20 cellular contexts compared by ENCODE assay signal in genomic region chr17:49054342-49055092, GRCh38. TPM values are rescaled to one million over a fixed set of nuclear protein-coding genes. Genes with fewer than 3 reads are reported as not detected.
"Had no signal": no experiment of that assay in that cellular context is flagged by ENCODE, and none has a peak within 500 bp of the region (broad histone marks: within the 10 kb centered on the region; RNA-seq: fewer than 3 reads in every experiment).

No MANE protein-coding gene starts in this region.

- H3K36me3 ChIP-seq: esophagus muscularis mucosa, pancreas, transverse colon, vagina had no signal

- DNase-seq: activated CD4-positive, alpha-beta memory T cell treated with anti-CD3 and anti-CD28 coated beads, Interleukin-2, amount 10 ng/mL, durations not matched to agents 7 days and 5 days; activated CD4-positive, alpha-beta T cell treated with anti-CD3 and anti-CD28 coated beads for 4 hours; activated effector memory CD4-positive, alpha-beta T cell treated with Interleukin-2 at 50 U/mL for 16 hours; activated naive CD4-positive, alpha-beta T cell treated with anti-CD3 and anti-CD28 coated beads, Interleukin-2, amount 50 U/mL, for 16 hours; activated T-cell treated with anti-CD3 and anti-CD28 coated beads, Interleukin-2, amount 50 U/mL, for 4 hours; hippocampal formation; immature natural killer cell; left cardiac atrium; pancreas; stimulated activated CD4-positive, alpha-beta T cell treated with anti-CD3 and anti-CD28 coated beads, Interleukin-15, amount 100 ng/mL, for 24 hours; stimulated activated CD4-positive, alpha-beta T cell treated with anti-CD3 and anti-CD28 coated beads, Interleukin-4, amount 100 ng/mL, for 24 hours; stimulated activated naive CD4-positive, alpha-beta T cell; substantia nigra; T-helper 2 cell; transverse colon had no signal

- H3K9me3 ChIP-seq: esophagus muscularis mucosa, pancreas, transverse colon, vagina had no signal

- H3K4me3 ChIP-seq: esophagus muscularis mucosa, lung, pancreas, transverse colon, vagina had no signal

- FAIRE-seq: colon, pancreas had no signal

- H3K4me1 ChIP-seq: esophagus muscularis mucosa, pancreas, vagina had no signal

- H3K27me3 ChIP-seq: pancreas, transverse colon, vagina had no signal

- ATAC-seq: activated T-cell treated with anti-CD3 and anti-CD28 coated beads, Interleukin-2, amount 50 U/mL, for 4 hours; left cardiac atrium; pancreas had no signal

- H3K27ac ChIP-seq: esophagus muscularis mucosa, pancreas, transverse colon, vagina had no signal

RNA-seq across cellular contexts. Expression of gene IGF2BP1, which starts 57.3 kb away (rescaled TPM):
- total RNA-seq: activated CD4-positive, alpha-beta memory T cell treated with anti-CD3 and anti-CD28 coated beads, Interleukin-2, amount 10 ng/mL, durations not matched to agents 7 days and 5 days; cardiac septum; esophagus muscularis mucosa; vagina had no signal
- polyA plus RNA-seq: immature natural killer cell had no signal
